23 cellular contexts compared by ENCODE assay signal in the genomic region with DNA sequence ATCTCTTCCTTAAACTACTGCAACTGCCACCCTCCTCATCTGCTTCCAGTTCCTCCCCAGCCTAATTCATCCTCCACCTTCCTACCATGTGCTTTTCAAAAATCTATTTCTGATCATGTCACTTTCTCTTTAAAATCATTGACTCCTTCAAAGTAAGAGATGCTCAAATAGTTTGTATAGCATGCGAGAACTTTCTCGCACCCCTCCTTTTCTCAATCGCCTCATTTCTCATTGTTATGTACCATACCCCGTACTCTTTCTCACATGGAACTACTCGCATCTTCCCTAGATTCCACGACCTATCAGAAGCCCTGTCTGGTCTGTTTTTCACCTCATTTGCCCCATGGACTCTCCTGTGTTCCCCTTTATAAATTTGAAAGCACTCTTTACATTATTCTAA.
DNase-seq lines count a peak whose midpoint lies in the region; ATAC-seq, FAIRE-seq and TF ChIP-seq lines count a peak whose summit lies in the region.
"Had no signal": no experiment of that assay in that cellular context is flagged by ENCODE, and none has a peak within 500 bp of the region (broad histone marks: within the 10 kb centered on the region; RNA-seq: fewer than 3 reads in every experiment).

No MANE protein-coding gene starts in this region.

- no peaks in the 10 kb centered on the region for H3K36me3 ChIP-seq in GM06990 (ENCODE audit: control insufficient read depth, insufficient read depth, low read length)
- H3K36me3 ChIP-seq in CD8-positive, alpha-beta memory T cell (ENCODE audit: insufficient read depth, low read length), result no peaks in the 10 kb centered on the region
- H3K36me3 ChIP-seq in aorta (ENCODE audit: control insufficient read depth in 1 of 2, insufficient read depth in 2 of 2, low read length in 1 of 2), result no peaks in the 10 kb centered on the region
- H3K36me3 ChIP-seq: BLaER1 treated with 17β-estradiol and CSF1 and Interleukin-3, amounts not matched to agents 10 nM and 100 nM; left lung; sigmoid colon; thoracic aorta had no signal

- H3K27ac ChIP-seq in CD8-positive, alpha-beta memory T cell (ENCODE audit: low read depth, low read length), result no peak overlapping the region
- H3K27ac ChIP-seq in aorta (ENCODE audit: low read depth in 1 of 2, low read length in 2 of 2), result no peak overlapping the region
- H3K27ac ChIP-seq: BLaER1 treated with 17β-estradiol and CSF1 and Interleukin-3, amounts not matched to agents 10 nM and 100 nM; left lung; sigmoid colon; thoracic aorta had no signal

- no peak overlapping the region for H3K27ac Mint-ChIP-seq in activated CD8-positive, alpha-beta memory T cell treated with anti-CD3 and anti-CD28 coated beads, Interleukin-2, amount 10 ng/mL, durations not matched to agents 7 days and 5 days
- H3K27ac Mint-ChIP-seq in CD8-positive, alpha-beta memory T cell, result no peak overlapping the region

- FAIRE-seq in GM18507 (lab: Jason Lieb, UNC), result peak; percentile 72
- FAIRE-seq: bronchial epithelial cell, D721Med, endometrium had no signal

- H3K9me3 ChIP-seq in CD8-positive, alpha-beta memory T cell (ENCODE audit: low read length), result no peaks in the 10 kb centered on the region
- H3K9me3 ChIP-seq in aorta (ENCODE audit: control insufficient read depth, low read length), result no peaks in the 10 kb centered on the region
- H3K9me3 ChIP-seq: BLaER1 treated with 17β-estradiol and CSF1 and Interleukin-3, amounts not matched to agents 10 nM and 100 nM; left lung; sigmoid colon; thoracic aorta had no signal

- no peaks in the 10 kb centered on the region for H3K27me3 Mint-ChIP-seq in activated CD8-positive, alpha-beta memory T cell treated with anti-CD3 and anti-CD28 coated beads, Interleukin-2, amount 10 ng/mL, durations not matched to agents 7 days and 5 days
- no peaks in the 10 kb centered on the region for H3K27me3 Mint-ChIP-seq in CD8-positive, alpha-beta memory T cell

- ATAC-seq in GM21390 (IDR thresholded peaks at IDR 0.05; ENCODE audit: unreplicated experiment) (peak; percentile 53), HG03378 (IDR thresholded peaks at IDR 0.05; ENCODE audit: unreplicated experiment) (peak; percentile 48), aorta (ENCODE audit: low FRiP score) (no peak)
- no peak for ATAC-seq in activated CD8-positive, alpha-beta memory T cell treated with anti-CD3 and anti-CD28 coated beads, Interleukin-2, amount 10 ng/mL, durations not matched to agents 7 days and 5 days
- ATAC-seq: left lung had no signal

- H3K4me1 Mint-ChIP-seq in activated CD8-positive, alpha-beta memory T cell treated with anti-CD3 and anti-CD28 coated beads, Interleukin-2, amount 10 ng/mL, durations not matched to agents 7 days and 5 days, result peaks cover 5% of the 10 kb centered on the region
- H3K4me1 Mint-ChIP-seq in CD8-positive, alpha-beta memory T cell, result no peaks in the 10 kb centered on the region

- TF ChIP-seq CTCF in GM06990 (IDR thresholded peaks at IDR 0.05; ENCODE audit: insufficient read depth, low read length, poor library complexity, severe bottlenecking), result no peak

- CTCF ChIA-PET in activated CD8-positive, alpha-beta memory T cell treated with anti-CD3 and anti-CD28 coated beads, Interleukin-2, amount 10 ng/mL, durations not matched to agents 7 days and 5 days (lab: Charles Lee), result no interaction called here
- CTCF ChIA-PET in CD8-positive, alpha-beta memory T cell (lab: Charles Lee), result no interaction called here

- DNase-seq in GM06990 (ENCODE audit: extremely low read depth, insufficient read length), result peak; percentile 13
- DNase-seq in GM18507 (ENCODE audit: extremely low spot score, insufficient read length, low read depth), result no peak
- no peak for DNase-seq in activated CD8-positive, alpha-beta memory T cell treated with anti-CD3 and anti-CD28 coated beads, Interleukin-2, amount 10 ng/mL, durations not matched to agents 7 days and 5 days
- no peak for DNase-seq in CD8-positive, alpha-beta memory T cell
- DNase-seq in activated CD4-positive, alpha-beta T cell treated with anti-CD3 and anti-CD28 coated beads, Interleukin-2, amount 50 U/mL, for 4 hours, result no peak
- DNase-seq in aorta, result no peak
- DNase-seq: activated CD4-positive, alpha-beta T cell treated with anti-CD3 and anti-CD28 coated beads for 48 hours; activated CD8-positive, alpha-beta memory T cell treated with anti-CD3 and anti-CD28 coated beads, Interleukin-2, amount 50 U/mL, for 4 hours; activated gamma-delta T cell; head of caudate nucleus; KBM-7; left lung; NCI-H146; NCI-H69; posterior cingulate gyrus; sigmoid colon had no signal

- H3K4me3 ChIP-seq in GM06990 (replicated peaks; ENCODE audit: low read depth, low read length), result no peak overlapping the region
- H3K4me3 ChIP-seq in CD8-positive, alpha-beta memory T cell (ENCODE audit: low read length), result no peak overlapping the region
- no peak overlapping the region for H3K4me3 ChIP-seq in aorta (ENCODE audit: low read length in 2 of 2)
- H3K4me3 ChIP-seq: BLaER1 treated with 17β-estradiol and CSF1 and Interleukin-3, amounts not matched to agents 10 nM and 100 nM; left lung; sigmoid colon; thoracic aorta had no signal

- intact Hi-C loops in aorta (cut with DNase I), result no loop called here

- H3K27me3 ChIP-seq in GM06990 (replicated peaks; ENCODE audit: control insufficient read depth, insufficient read depth, low read length), result no peaks in the 10 kb centered on the region
- H3K27me3 ChIP-seq in CD8-positive, alpha-beta memory T cell (ENCODE audit: insufficient read depth, low read length, poor library complexity, severe bottlenecking), result no peaks in the 10 kb centered on the region
- no peaks in the 10 kb centered on the region for H3K27me3 ChIP-seq in aorta (ENCODE audit: control insufficient read depth in 1 of 2, insufficient read depth in 2 of 2, low read length in 1 of 2)
- H3K27me3 ChIP-seq: BLaER1 treated with 17β-estradiol and CSF1 and Interleukin-3, amounts not matched to agents 10 nM and 100 nM; left lung; sigmoid colon had no signal

- WGBS in aorta, 2 donors, result 79 to 87% methylated on average over 6 of the region's 6 CpGs

- H3K36me3 Mint-ChIP-seq in activated CD8-positive, alpha-beta memory T cell treated with anti-CD3 and anti-CD28 coated beads, Interleukin-2, amount 10 ng/mL, durations not matched to agents 7 days and 5 days, result no peaks in the 10 kb centered on the region
- no peaks in the 10 kb centered on the region for H3K36me3 Mint-ChIP-seq in CD8-positive, alpha-beta memory T cell

- H3K4me3 Mint-ChIP-seq in activated CD8-positive, alpha-beta memory T cell treated with anti-CD3 and anti-CD28 coated beads, Interleukin-2, amount 10 ng/mL, durations not matched to agents 7 days and 5 days, result no peak overlapping the region
- no peak overlapping the region for H3K4me3 Mint-ChIP-seq in CD8-positive, alpha-beta memory T cell

- no peaks in the 10 kb centered on the region for H3K4me1 ChIP-seq in CD8-positive, alpha-beta memory T cell (ENCODE audit: insufficient read depth, low read length)
- no peaks in the 10 kb centered on the region for H3K4me1 ChIP-seq in aorta (ENCODE audit: control insufficient read depth in 1 of 2, insufficient read depth in 2 of 2, low read length in 2 of 2)
- H3K4me1 ChIP-seq: BLaER1 treated with 17β-estradiol and CSF1 and Interleukin-3, amounts not matched to agents 10 nM and 100 nM; left lung; sigmoid colon had no signal

- H3K9me3 Mint-ChIP-seq in activated CD8-positive, alpha-beta memory T cell treated with anti-CD3 and anti-CD28 coated beads, Interleukin-2, amount 10 ng/mL, durations not matched to agents 7 days and 5 days (ENCODE audit: low read depth), result no peaks in the 10 kb centered on the region
- H3K9me3 Mint-ChIP-seq in CD8-positive, alpha-beta memory T cell, result no peaks in the 10 kb centered on the region

- POLR2A ChIA-PET in CD8-positive, alpha-beta memory T cell (lab: Charles Lee), result no interaction called here

Comparison
In these comparisons a context has a peak if more than half of its experiments do, and no peak if none do; other contexts are left out.
1. ATAC-seq: peak in GM21390 (single experiment) and HG03378 (single experiment); none in activated CD8-positive, alpha-beta memory T cell treated with anti-CD3 and anti-CD28 coated beads, Interleukin-2, amount 10 ng/mL, durations not matched to agents 7 days and 5 days (single experiment) and aorta (single experiment).